16 cellular contexts compared by ENCODE assay signal in genomic region chr3:150049317-150049716, GRCh38.
"Had no signal": no experiment of that assay in that cellular context is flagged by ENCODE, and none has a peak within 500 bp of the region (broad histone marks: within the 10 kb centered on the region; RNA-seq: fewer than 3 reads in every experiment).

No MANE protein-coding gene starts in this region.

- H3K27ac ChIP-seq: esophagus squamous epithelium, pancreas, stomach, thoracic aorta, upper lobe of right lung, WERI-Rb-1 had no signal

- H3K36me3 ChIP-seq: esophagus squamous epithelium, pancreas, stomach, thoracic aorta, upper lobe of right lung, WERI-Rb-1 had no signal

- H3K4me3 ChIP-seq: esophagus squamous epithelium, mucosa of descending colon, pancreas, stomach, thoracic aorta, upper lobe of right lung had no signal

- H3K36me3 Mint-ChIP-seq: activated naive CD4-positive, alpha-beta T cell treated with anti-CD3 and anti-CD28 coated beads, Interleukin-2, amount 50 U/mL, for 24 hours; naive thymus-derived CD8-positive, alpha-beta T cell had no signal

- DNase-seq: activated CD4-positive, alpha-beta memory T cell treated with anti-CD3 and anti-CD28 coated beads, Interleukin-2, amount 10 ng/mL, durations not matched to agents 7 days and 5 days; activated CD4-positive, alpha-beta T cell treated with anti-CD3 and anti-CD28 coated beads for 36 hours; activated T-cell treated with anti-CD3 and anti-CD28 coated beads, Interleukin-2, amount 50 U/mL, for 24 hours; caudate nucleus; esophagus squamous epithelium; head of caudate nucleus; mucosa of descending colon; naive thymus-derived CD8-positive, alpha-beta T cell; pancreas; stimulated activated CD4-positive, alpha-beta T cell treated with anti-CD3 and anti-CD28 coated beads, Interleukin-1b, Interleukin-23, amount 100 ng/mL, for 48 hours; stomach; T-helper 17 cell; upper lobe of right lung; WERI-Rb-1 had no signal

- H3K9me3 ChIP-seq: esophagus squamous epithelium, mucosa of descending colon, pancreas, stomach, thoracic aorta, upper lobe of right lung had no signal

- H3K27ac Mint-ChIP-seq: activated CD4-positive, alpha-beta memory T cell treated with anti-CD3 and anti-CD28 coated beads, Interleukin-2, amount 10 ng/mL, durations not matched to agents 7 days and 5 days; activated CD4-positive, alpha-beta T cell treated with anti-CD3 and anti-CD28 coated beads for 36 hours; activated naive CD4-positive, alpha-beta T cell treated with anti-CD3 and anti-CD28 coated beads, Interleukin-2, amount 50 U/mL, for 24 hours; activated T-cell treated with anti-CD3 and anti-CD28 coated beads, Interleukin-2, amount 50 U/mL, for 24 hours; naive thymus-derived CD8-positive, alpha-beta T cell; T-helper 17 cell had no signal

- H3K4me1 Mint-ChIP-seq: activated CD4-positive, alpha-beta memory T cell treated with anti-CD3 and anti-CD28 coated beads, Interleukin-2, amount 10 ng/mL, durations not matched to agents 7 days and 5 days; activated CD4-positive, alpha-beta T cell treated with anti-CD3 and anti-CD28 coated beads for 36 hours; activated naive CD4-positive, alpha-beta T cell treated with anti-CD3 and anti-CD28 coated beads, Interleukin-2, amount 50 U/mL, for 24 hours had no signal

- H3K9me3 Mint-ChIP-seq: activated CD4-positive, alpha-beta memory T cell treated with anti-CD3 and anti-CD28 coated beads, Interleukin-2, amount 10 ng/mL, durations not matched to agents 7 days and 5 days; activated naive CD4-positive, alpha-beta T cell treated with anti-CD3 and anti-CD28 coated beads, Interleukin-2, amount 50 U/mL, for 24 hours; activated T-cell treated with anti-CD3 and anti-CD28 coated beads, Interleukin-2, amount 50 U/mL, for 24 hours had no signal

- H3K27me3 ChIP-seq: pancreas, stomach, upper lobe of right lung had no signal

- H3K4me3 Mint-ChIP-seq: activated CD4-positive, alpha-beta memory T cell treated with anti-CD3 and anti-CD28 coated beads, Interleukin-2, amount 10 ng/mL, durations not matched to agents 7 days and 5 days; activated CD4-positive, alpha-beta T cell treated with anti-CD3 and anti-CD28 coated beads for 36 hours; activated naive CD4-positive, alpha-beta T cell treated with anti-CD3 and anti-CD28 coated beads, Interleukin-2, amount 50 U/mL, for 24 hours; activated T-cell treated with anti-CD3 and anti-CD28 coated beads, Interleukin-2, amount 50 U/mL, for 24 hours; naive thymus-derived CD8-positive, alpha-beta T cell; T-helper 17 cell had no signal

- H3K4me1 ChIP-seq: esophagus squamous epithelium, pancreas, stomach, upper lobe of right lung had no signal
